ENCODE assay signal across 8 cellular contexts in genomic region chr1:10694633-10695627, GRCh38.
A peak's percentile ranks its signal among the peaks of the same experiment; 100 is the strongest.
DNase-seq lines count a peak whose midpoint lies in the region; ATAC-seq and TF ChIP-seq lines count a peak whose summit lies in the region.

No MANE protein-coding gene starts in this region.

- H3K27ac Mint-ChIP-seq in activated CD4-positive, alpha-beta T cell treated with anti-CD3 and anti-CD28 coated beads, Interleukin-2, amount 10 ng/mL, durations not matched to agents 7 days and 5 days: peak overlapping the region; percentile 75

- no peaks in the 10 kb centered on the region for H3K9me3 Mint-ChIP-seq in activated CD4-positive, alpha-beta T cell treated with anti-CD3 and anti-CD28 coated beads, Interleukin-2, amount 10 ng/mL, durations not matched to agents 7 days and 5 days

- peak overlapping the region; percentile 75 for H3K4me3 Mint-ChIP-seq in activated CD4-positive, alpha-beta T cell treated with anti-CD3 and anti-CD28 coated beads, Interleukin-2, amount 10 ng/mL, durations not matched to agents 7 days and 5 days

- H3K27ac ChIP-seq in coronary artery: peak overlapping the region; percentile 81 to 90

- H3K27me3 Mint-ChIP-seq in activated CD4-positive, alpha-beta T cell treated with anti-CD3 and anti-CD28 coated beads, Interleukin-2, amount 10 ng/mL, durations not matched to agents 7 days and 5 days: peaks cover 12% of the 10 kb centered on the region

- H3K4me1 Mint-ChIP-seq in activated CD4-positive, alpha-beta T cell treated with anti-CD3 and anti-CD28 coated beads, Interleukin-2, amount 10 ng/mL, durations not matched to agents 7 days and 5 days: peaks cover 25% of the 10 kb centered on the region

- intact Hi-C loops in left colon (cut with DNase I, micrococcal nuclease): loop anchor here in 1 of 2 donors (10.0 kb wide), 1 partner anchor 100 kb away; the partner anchor contains the start of gene CASZ1

- ATAC-seq in GM18502 (IDR thresholded peaks at IDR 0.05; ENCODE audit: poor library complexity, unreplicated experiment) (peak; percentile 59), HG03196 (IDR thresholded peaks at IDR 0.05; ENCODE audit: unreplicated experiment) (peak; percentile 52), left colon (peak; percentile 59), GM18870 (IDR thresholded peaks at IDR 0.05; ENCODE audit: unreplicated experiment) (no peak)

- TF ChIP-seq CTCF in coronary artery (IDR thresholded peaks at IDR 0.05): no peak

- DNase-seq in NCI-H510A (lab: John Stamatoyannopoulos, UW): peak; percentile 99
- DNase-seq in activated CD4-positive, alpha-beta T cell treated with anti-CD3 and anti-CD28 coated beads, Interleukin-2, amount 10 ng/mL, durations not matched to agents 7 days and 5 days: peak; percentile 74
- DNase-seq in coronary artery (ENCODE audit: low spot score): peak; percentile 89
- DNase-seq in left colon: peak; percentile 89 to 91
- peak; percentile 21 to 66 (median 43) for DNase-seq in stimulated activated CD4-positive, alpha-beta T cell treated with anti-CD3 and anti-CD28 coated beads, Interleukin-1b, Interleukin-23, amount 100 ng/mL, for 24 hours (ENCODE audit: low read depth in 4 of 4, low spot score in 1 of 4)

- H3K36me3 Mint-ChIP-seq in activated CD4-positive, alpha-beta T cell treated with anti-CD3 and anti-CD28 coated beads, Interleukin-2, amount 10 ng/mL, durations not matched to agents 7 days and 5 days (ENCODE audit: low read depth): no peaks in the 10 kb centered on the region

- CTCF ChIA-PET in activated CD4-positive, alpha-beta T cell treated with anti-CD3 and anti-CD28 coated beads, Interleukin-2, amount 10 ng/mL, durations not matched to agents 7 days and 5 days (lab: Charles Lee): no interaction called here

- H3K4me3 ChIP-seq in coronary artery: peak overlapping the region; percentile 81

- POLR2A ChIA-PET in activated CD4-positive, alpha-beta T cell treated with anti-CD3 and anti-CD28 coated beads, Interleukin-2, amount 10 ng/mL, durations not matched to agents 7 days and 5 days (lab: Charles Lee): no interaction called here

Comparison
In these comparisons a context has a peak if more than half of its experiments do, and no peak if none do; other contexts are left out.
1. DNase-seq: peak in every context shown above with its lines; median percentile 99 in NCI-H510A; 90 in left colon; 89 in coronary artery; 74 in activated CD4-positive, alpha-beta T cell treated with anti-CD3 and anti-CD28 coated beads, Interleukin-2, amount 10 ng/mL, durations not matched to agents 7 days and 5 days; 43 in stimulated activated CD4-positive, alpha-beta T cell treated with anti-CD3 and anti-CD28 coated beads, Interleukin-1b, Interleukin-23, amount 100 ng/mL, for 24 hours.